ENCODE assay signal across 15 cellular contexts in genomic region chr2:101332885-101333766, GRCh38. TPM values are rescaled to one million over a fixed set of nuclear protein-coding genes. Genes with fewer than 3 reads are reported as not detected.
"Had no signal": no experiment of that assay in that cellular context is flagged by ENCODE, and none has a peak within 500 bp of the region (broad histone marks: within the 10 kb centered on the region; RNA-seq: fewer than 3 reads in every experiment).

No MANE protein-coding gene starts in this region.

- H3K9me3 Mint-ChIP-seq: immature natural killer cell; nephron; T-helper 2 cell treated with Interferon-gamma antibody and Interleukin-4, amounts not matched to agents 5 μg/mL and 100 μg/mL, for 36 hours had no signal

- H3K36me3 ChIP-seq: cardiac muscle cell, stomach, thoracic aorta, upper lobe of right lung had no signal

- H3K4me1 ChIP-seq: psoas muscle had no signal

- DNase-seq: activated effector memory CD4-positive, alpha-beta T cell treated with anti-CD3 and anti-CD28 coated beads, Interleukin-2, amount 50 U/mL, for 16 hours; foreskin melanocyte; head of caudate nucleus; immature natural killer cell; mesendoderm; psoas muscle; stomach; upper lobe of right lung had no signal

- ATAC-seq: psoas muscle, sciatic nerve, upper lobe of right lung had no signal

- H3K9me3 ChIP-seq: psoas muscle, stomach, thoracic aorta, upper lobe of right lung had no signal

- H3K4me3 ChIP-seq: cardiac muscle cell, psoas muscle, stomach, thoracic aorta, upper lobe of right lung had no signal

- H3K27ac Mint-ChIP-seq: nephron; T-helper 2 cell treated with Interferon-gamma antibody and Interleukin-4, amounts not matched to agents 5 μg/mL and 100 μg/mL, for 36 hours had no signal

- H3K4me1 Mint-ChIP-seq: nephron had no signal

- H3K4me3 Mint-ChIP-seq: immature natural killer cell; nephron; T-helper 2 cell treated with Interferon-gamma antibody and Interleukin-4, amounts not matched to agents 5 μg/mL and 100 μg/mL, for 36 hours had no signal

- H3K27me3 ChIP-seq: cardiac muscle cell, stomach, upper lobe of right lung had no signal

- H3K27ac ChIP-seq: cardiac muscle cell, epithelial cell of prostate, psoas muscle, stomach, thoracic aorta, upper lobe of right lung had no signal

RNA-seq across cellular contexts. Expression of gene CREG2, which starts 54.2 kb away (rescaled TPM):
- total RNA-seq: lower leg skin, sciatic nerve, thoracic aorta, upper lobe of right lung had no signal
